8 cellular contexts compared by ENCODE assay signal in genomic region chr18:70358105-70358406, GRCh38.
DNase-seq lines count a peak whose midpoint lies in the region; ATAC-seq and TF ChIP-seq lines count a peak whose summit lies in the region.
"Not testable (repeated sequence)": the region's sequence is repeated elsewhere in the genome, so short reads cannot be mapped to it uniquely, and the experiment has no call there.

No MANE protein-coding gene starts in this region.

- TF ChIP-seq CTCF in AG09319 (IDR thresholded peaks at IDR 0.05; ENCODE audit: low read depth, low read length); fibroblast of the aortic adventitia (IDR thresholded peaks at IDR 0.05; ENCODE audit: insufficient read depth, low read length); retinal pigment epithelial cell (conservative IDR thresholded peaks at IDR 0.05; ENCODE audit: low read depth, low read length): not testable (repeated sequence)

- ATAC-seq in GM18868 (IDR thresholded peaks at IDR 0.05; ENCODE audit: unreplicated experiment) (peak; percentile 69), GM21786 (IDR thresholded peaks at IDR 0.05; ENCODE audit: unreplicated experiment) (peak; percentile 81), HG03066 (IDR thresholded peaks at IDR 0.05; ENCODE audit: low read depth, unreplicated experiment) (peak; percentile 47)

- not testable (repeated sequence) for H3K4me3 ChIP-seq in fibroblast of the aortic adventitia (ENCODE audit: low read depth, low read length); retinal pigment epithelial cell (ENCODE audit: low read length)

- DNase-seq in AG09319 (ENCODE audit: extremely low read depth, low read depth): peak; percentile 49
- DNase-seq in LHCN-M2 (ENCODE audit: low read depth): peak; percentile 94
- peak; percentile 61 for DNase-seq in amniotic stem cell (lab: John Stamatoyannopoulos, UW)
- DNase-seq in fibroblast of the aortic adventitia (ENCODE audit: low read depth): peak; percentile 88
- peak; percentile 52 for DNase-seq in retinal pigment epithelial cell (ENCODE audit: low read depth)
